In the genomic region with DNA sequence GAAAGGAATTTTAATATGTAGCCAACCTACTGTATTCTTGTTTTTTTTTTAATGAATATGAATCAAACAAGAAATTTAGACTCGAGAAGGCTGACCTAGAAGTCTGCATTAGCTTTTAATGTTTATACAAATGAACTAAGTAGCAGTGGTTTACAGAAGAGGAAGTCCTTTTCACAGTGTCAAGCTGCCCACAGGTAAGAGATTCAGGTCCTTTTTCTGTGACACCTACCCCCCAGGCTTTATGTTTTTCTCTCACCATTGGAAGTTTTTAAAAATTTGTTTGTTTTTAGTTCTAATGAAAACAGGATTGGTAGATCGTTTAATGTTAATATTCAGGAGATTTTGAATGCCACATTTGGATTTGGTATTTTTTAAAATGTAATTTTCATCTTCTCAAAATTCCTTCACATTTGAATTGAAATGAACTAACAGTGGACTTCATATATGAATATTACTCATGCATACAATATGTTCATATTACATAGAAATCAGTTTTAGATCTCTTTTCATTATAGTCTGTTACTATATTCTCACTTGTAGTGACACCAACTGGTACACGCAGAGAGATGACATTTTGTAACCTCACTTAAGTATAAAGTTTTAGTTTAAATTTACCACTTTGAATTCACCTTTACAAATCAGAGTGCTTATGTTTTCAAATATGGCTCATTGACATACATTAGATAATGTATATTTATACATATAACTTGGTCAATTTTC, we compare ENCODE assay signal across 8 cellular contexts. TPM values are rescaled to one million over a fixed set of nuclear protein-coding genes. Genes with fewer than 3 reads are reported as not detected.
DNase-seq lines count a peak whose midpoint lies in the region; ATAC-seq and TF ChIP-seq lines count a peak whose summit lies in the region.

No MANE protein-coding gene starts in this region.

- H3K36me3 ChIP-seq in PC-3 (ENCODE audit: low read depth, low read length): no peaks in the 10 kb centered on the region; the same call in 1 of the 2 replicates

- peaks cover 96% of the 10 kb centered on the region for H3K79me2 ChIP-seq in PC-3 (ENCODE audit: low read length)

- no peak overlapping the region for H3K4me3 ChIP-seq in PC-3 (ENCODE audit: low read length)

- no peaks in the 10 kb centered on the region for H4K20me1 ChIP-seq in PC-3 (ENCODE audit: low read length)

- H3K4me2 ChIP-seq in PC-3 (ENCODE audit: low read length): no peak overlapping the region

- DNase-seq in NCI-H2029 treated with DMSO at 0.1 percent for 48 hours (lab: John Stamatoyannopoulos, UW): peak; percentile 59
- no peak for DNase-seq in NCI-H2029 (lab: John Stamatoyannopoulos, UW)
- DNase-seq in T-cell: no peak
- no peak for DNase-seq in left colon
- no peak for DNase-seq in DMS153 (lab: John Stamatoyannopoulos, UW)
- no peak for DNase-seq in PC-3
- DNase-seq in A172 (ENCODE audit: low spot score): no peak

- no peak overlapping the region for H2AFZ ChIP-seq in PC-3 (ENCODE audit: low read length)

- H3K9me3 Mint-ChIP-seq in T-cell: no peaks in the 10 kb centered on the region

- no peaks in the 10 kb centered on the region for H3K9me3 ChIP-seq in PC-3 (ENCODE audit: low read length)

- no peak overlapping the region for H3K27ac ChIP-seq in PC-3 (ENCODE audit: low read length)

- H3K4me1 ChIP-seq in PC-3 (ENCODE audit: insufficient read depth, low read length): peaks cover 11% of the 10 kb centered on the region

- no peaks in the 10 kb centered on the region for H3K27me3 Mint-ChIP-seq in T-cell

- no TSS peak for BruUV-seq in PC-3 (replicated peaks; lab: Mats Ljungman, UMichigan)

- H3F3A ChIP-seq in PC-3 (ENCODE audit: low read length, unreplicated experiment): no peaks in the 10 kb centered on the region

- peak overlapping the region; percentile 92 to 96 for H3K27ac Mint-ChIP-seq in T-cell

- no peaks in the 10 kb centered on the region for H3K27me3 ChIP-seq in PC-3 (ENCODE audit: low read length)

- H3K4me3 Mint-ChIP-seq in T-cell: peak overlapping the region; percentile 58 to 82 (median 73)

- H3K9me2 ChIP-seq in PC-3 (replicated peaks; ENCODE audit: low read length): no peaks in the 10 kb centered on the region

- TF ChIP-seq CTCF in PC-3 (conservative IDR thresholded peaks at IDR 0.05; ENCODE audit: low read depth, low read length): no peak

- POLR2A ChIA-PET in T-cell (lab: Charles Lee): interaction anchor here (0.6 to 4.1 kb wide), 18 partner anchors 10 to 408 kb away, joined by 3 to 54 read pairs (median 4); a partner anchor contains a TSS
- POLR2A ChIA-PET in PC-3 (lab: Charles Lee; ENCODE audit: unreplicated experiment): no interaction called here

- ATAC-seq in HG02938 (IDR thresholded peaks at IDR 0.05; ENCODE audit: unreplicated experiment) (peak; percentile 45), T-cell (replicated peaks in 1 of 4) (peak; percentile 11 to 39 (median 16)), left colon (peak; percentile 29), PC-3 (no peak)

- peaks cover 87 to 92% (median 91%) of the 10 kb centered on the region in 3 donors for H3K4me1 Mint-ChIP-seq in T-cell

- no peak overlapping the region for H3K9ac ChIP-seq in PC-3 (ENCODE audit: low read length)

- CTCF ChIA-PET in T-cell (lab: Charles Lee) (interaction anchor here (0.7 to 4.3 kb wide), 15 partner anchors 8 to 137 kb away, joined by 3 to 71 read pairs (median 6); a partner anchor contains a TSS), PC-3 (lab: Charles Lee) (no interaction called here)

- peaks cover 24% of the 10 kb centered on the region for H3K36me3 Mint-ChIP-seq in T-cell

- intact Hi-C loops in left colon (cut with DNase I, micrococcal nuclease): no loop called here
- intact Hi-C loops in PC-3 (cut with micrococcal nuclease): no loop called here

RNA-seq across cellular contexts. Expression of a gene that starts 29.7 kb away (rescaled TPM):
- total RNA-seq in T-cell (100 to 1,000 TPM; 112 to 165 (median 147) TPM), left colon (10 to 100 TPM; 42.9 to 46.3 TPM), PC-3 (2014; rRNA removed) (12.5 and 16.9 TPM in 2 replicates)
- 26.4 and 30.0 TPM in 2 replicates for total RNA-seq in A172 (2014; rRNA removed; shearing (Covaris generic))
